1 cellular context compared by ENCODE assay signal in the genomic region with DNA sequence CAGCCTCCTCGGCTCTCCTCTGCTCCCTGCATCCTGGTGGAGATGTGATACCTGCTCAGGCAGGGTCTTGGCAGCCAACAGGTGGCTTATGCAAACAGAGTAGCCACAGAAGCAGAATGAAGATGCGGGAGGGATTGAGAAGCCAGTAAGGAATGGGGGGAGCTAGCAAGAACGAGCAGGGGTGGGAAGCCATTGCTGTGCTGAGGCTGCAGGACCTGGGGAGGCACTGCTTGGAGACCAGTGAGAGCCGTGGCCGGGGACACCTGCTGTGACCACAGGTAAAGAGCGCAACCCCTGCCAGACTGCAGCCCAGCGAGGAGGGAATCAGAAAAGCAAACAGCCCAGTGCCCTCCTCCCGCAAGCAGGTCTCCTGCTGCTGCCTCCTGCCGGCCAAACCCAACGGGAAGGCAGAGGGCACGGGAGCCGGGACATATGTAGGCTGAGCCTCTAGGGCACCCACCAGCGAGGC.
TF ChIP-seq lines count a peak whose summit lies in the region.

No MANE protein-coding gene starts in this region.

TF ChIP-seq in HepG2, 621 proteins besides CTCF, POLR2A, EP300 and RAD21:
- TF ChIP-seq STAG1 (CRISPR knock-in tag; IDR thresholded peaks at IDR 0.05) (peak; percentile 48), ELF1 (CRISPR knock-in tag; IDR thresholded peaks at IDR 0.05) (no peak), ZNF263 (CRISPR knock-in tag; IDR thresholded peaks at IDR 0.05) (0 out of 2 replicates have a peak, but pooled peaks have one; percentile 31)
